In genomic region chr3:8659242-8659641, GRCh38 we compare ENCODE assay signal across 21 cellular contexts. TPM values are rescaled to one million over a fixed set of nuclear protein-coding genes. Genes with fewer than 3 reads are reported as not detected.
A peak's percentile ranks its signal among the peaks of the same experiment; 100 is the strongest.
DNase-seq lines count a peak whose midpoint lies in the region; ATAC-seq and TF ChIP-seq lines count a peak whose summit lies in the region.
"Had no signal": no experiment of that assay in that cellular context is flagged by ENCODE, and none has a peak within 500 bp of the region (broad histone marks: within the 10 kb centered on the region; RNA-seq: fewer than 3 reads in every experiment).

No MANE protein-coding gene starts in this region.

- no peak for TF ChIP-seq CTCF in left ventricle myocardium inferior (IDR thresholded peaks at IDR 0.05; ENCODE audit: borderline replicate concordance)
- TF ChIP-seq CTCF in brain (conservative IDR thresholded peaks at IDR 0.05), result no peak
- no peak for TF ChIP-seq CTCF in parathyroid adenoma (IDR thresholded peaks at IDR 0.05)
- no peak for TF ChIP-seq CTCF in GM10248 (IDR thresholded peaks at IDR 0.05; ENCODE audit: control extremely low read depth, extremely low read depth, low read depth, missing control alignments)

- DNase-seq in left ventricle myocardium inferior (no peak), left cardiac atrium (no peak), aorta (no peak), caudate nucleus (lab: John Stamatoyannopoulos, UW) (no peak), GM10248 (ENCODE audit: extremely low spot score) (no peak)
- DNase-seq: activated CD4-positive, CD25-positive, alpha-beta regulatory T cell; activated CD8-positive, alpha-beta T cell treated with anti-CD3 and anti-CD28 coated beads, Interleukin-2, amount 10 ng/mL, durations not matched to agents 7 days and 5 days; activated T-cell treated with anti-CD3 and anti-CD28 coated beads, Interleukin-2, amount 50 U/mL, for 1 hour; amniotic stem cell; CD4-positive, alpha-beta T cell; DMS153; left colon; midbrain; NCI-H1105 treated with DMSO at 0.1 percent for 48 hours; NCI-H69; stimulated activated CD8-positive, alpha-beta memory T cell treated with anti-CD3 and anti-CD28 coated beads, Interleukin-4, amount 100 ng/mL, for 48 hours; T-helper 9 cell had no signal

- H3K27me3 Mint-ChIP-seq in brain, result peaks cover 9% of the 10 kb centered on the region

- peak overlapping the region in 1 of 5 experiments; percentile 19 for H3K4me3 Mint-ChIP-seq in brain
- H3K4me3 Mint-ChIP-seq: activated CD8-positive, alpha-beta T cell treated with anti-CD3 and anti-CD28 coated beads, Interleukin-2, amount 10 ng/mL, durations not matched to agents 7 days and 5 days; CD4-positive, alpha-beta T cell had no signal

- ATAC-seq in left cardiac atrium (no peak), aorta (ENCODE audit: low FRiP score) (no peak), GM18870 (IDR thresholded peaks at IDR 0.05; ENCODE audit: unreplicated experiment) (no peak)
- ATAC-seq: activated CD8-positive, alpha-beta T cell treated with anti-CD3 and anti-CD28 coated beads, Interleukin-2, amount 10 ng/mL, durations not matched to agents 7 days and 5 days had no signal

- intact Hi-C loops in left ventricle myocardium inferior (cut with micrococcal nuclease) (no loop called here), left cardiac atrium (cut with DNase I) (no loop called here), aorta (cut with DNase I) (no loop called here)

- peak overlapping the region in 3 of 5 experiments; percentile 0 to 46 (median 4) for H3K27ac Mint-ChIP-seq in brain
- H3K27ac Mint-ChIP-seq: activated CD8-positive, alpha-beta T cell treated with anti-CD3 and anti-CD28 coated beads, Interleukin-2, amount 10 ng/mL, durations not matched to agents 7 days and 5 days; CD4-positive, alpha-beta T cell had no signal

- H3K27ac ChIP-seq in left ventricle myocardium inferior (replicated peaks) (peak overlapping the region; percentile 89), parathyroid adenoma (peak overlapping the region; percentile 29), aorta (ENCODE audit: low read depth in 1 of 2, low read length in 2 of 2) (peak overlapping the region; percentile 13 to 87), caudate nucleus (ENCODE audit: low read depth, low read length) (no peak overlapping the region)

- H3K4me3 ChIP-seq in left ventricle myocardium inferior, result no peak overlapping the region
- H3K4me3 ChIP-seq in parathyroid adenoma (ENCODE audit: low read depth, low read length), result no peak overlapping the region
- no peak overlapping the region for H3K4me3 ChIP-seq in aorta (ENCODE audit: low read length in 2 of 2)
- H3K4me3 ChIP-seq: SJSA1 had no signal

- POLR2A ChIA-PET in GM10248 (lab: Yijun Ruan, JAX), result no interaction called here

- no peaks in the 10 kb centered on the region for H3K36me3 Mint-ChIP-seq in brain

- H3K36me3 ChIP-seq in left ventricle myocardium inferior, result no peaks in the 10 kb centered on the region
- H3K36me3 ChIP-seq in parathyroid adenoma (ENCODE audit: control insufficient read depth, insufficient read depth, low read length), result no peaks in the 10 kb centered on the region
- H3K36me3 ChIP-seq in aorta (ENCODE audit: control insufficient read depth in 1 of 2, insufficient read depth in 2 of 2, low read length in 1 of 2), result no peaks in the 10 kb centered on the region
- H3K36me3 ChIP-seq: SJSA1 had no signal

- H3K9me3 Mint-ChIP-seq in brain, result peaks cover 2 to 9% (median 2%) of the 10 kb centered on the region in 5 experiments
- H3K9me3 Mint-ChIP-seq: CD4-positive, alpha-beta T cell had no signal

- H3K27me3 ChIP-seq in left ventricle myocardium inferior (ENCODE audit: low read depth) (no peaks in the 10 kb centered on the region), parathyroid adenoma (ENCODE audit: control insufficient read depth, insufficient read depth, low read length) (no peaks in the 10 kb centered on the region), aorta (ENCODE audit: control insufficient read depth in 1 of 2, insufficient read depth in 2 of 2, low read length in 1 of 2) (no peaks in the 10 kb centered on the region)
- H3K27me3 ChIP-seq: SJSA1 had no signal

- H2AFZ ChIP-seq in parathyroid adenoma, result no peak overlapping the region

- no peak overlapping the region for H3K4me2 ChIP-seq in parathyroid adenoma (ENCODE audit: low read length)

- WGBS in aorta, 2 donors, result 86 to 89% methylated on average over 4 of the region's 4 CpGs

- H3K79me2 ChIP-seq in parathyroid adenoma, result no peaks in the 10 kb centered on the region

- peaks cover 3% of the 10 kb centered on the region for H3K9me3 ChIP-seq in left ventricle myocardium inferior (replicated peaks)
- H3K9me3 ChIP-seq in parathyroid adenoma (ENCODE audit: control insufficient read depth, low read length), result no peaks in the 10 kb centered on the region
- no peaks in the 10 kb centered on the region for H3K9me3 ChIP-seq in aorta (ENCODE audit: control insufficient read depth, low read length)

- CTCF ChIA-PET in GM10248 (lab: Yijun Ruan, JAX), result no interaction called here

- H3K4me1 Mint-ChIP-seq in brain, result peaks cover 77% of the 10 kb centered on the region

- peaks cover 51% of the 10 kb centered on the region for H3K4me1 ChIP-seq in left ventricle myocardium inferior
- H3K4me1 ChIP-seq in parathyroid adenoma, result no peaks in the 10 kb centered on the region
- H3K4me1 ChIP-seq in aorta (ENCODE audit: control insufficient read depth in 1 of 2, insufficient read depth in 2 of 2, low read length in 2 of 2), result peaks cover 4 to 8% of the 10 kb centered on the region in 2 donors

- H3K9ac ChIP-seq in parathyroid adenoma, result no peak overlapping the region

RNA-seq across cellular contexts. Expression of gene SSUH2, which starts 14.6 kb away (rescaled TPM):
- 1.1 TPM for total RNA-seq in left ventricle myocardium inferior
- under 1 TPM; 0.71 to 0.91 TPM for total RNA-seq in left cardiac atrium
- polyA plus RNA-seq in brain (ENCODE audit: insufficient read depth, low read depth, low replicate concordance), result not detected
- total RNA-seq in aorta, result under 1 TPM; 0.49 to 0.78 TPM
- 10 to 100 TPM in 1 of 2 donors, under 1 TPM in 1; 0.15 to 15.7 TPM for polyA plus RNA-seq in aorta
- total RNA-seq: CD4-positive, alpha-beta T cell had no signal
